ENCODE assay signal across 19 cellular contexts in the genomic region with DNA sequence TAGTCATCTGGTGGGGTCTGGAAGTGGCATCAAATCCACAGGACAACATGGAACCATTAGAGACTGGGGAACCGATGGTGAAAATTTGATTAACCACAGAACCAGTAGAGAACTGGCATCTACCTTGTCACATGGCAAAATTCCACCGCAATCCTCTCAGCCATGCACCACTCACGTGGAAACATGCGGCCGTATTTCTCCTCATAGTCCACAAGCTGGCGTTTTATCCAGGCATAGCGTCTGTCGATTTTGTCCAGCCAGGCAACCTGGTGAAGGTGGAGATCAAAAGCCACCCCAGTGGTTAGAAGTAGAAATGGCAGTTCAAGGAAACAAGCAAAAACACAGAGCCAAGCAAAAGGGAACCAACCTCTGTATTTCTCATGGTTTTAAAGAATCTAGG.
"Had no signal": no experiment of that assay in that cellular context is flagged by ENCODE, and none has a peak within 500 bp of the region (broad histone marks: within the 10 kb centered on the region; RNA-seq: fewer than 3 reads in every experiment).

No MANE protein-coding gene starts in this region.

- DNase-seq: activated CD4-positive, alpha-beta T cell treated with anti-CD3 and anti-CD28 coated beads, Interleukin-2, amount 10 ng/mL, durations not matched to agents 7 days and 5 days; activated CD8-positive, alpha-beta memory T cell treated with anti-CD3 and anti-CD28 coated beads, Interleukin-2, amount 10 ng/mL, durations not matched to agents 7 days and 5 days; activated CD8-positive, alpha-beta T cell treated with anti-CD3 and anti-CD28 coated beads for 36 hours; activated gamma-delta T cell; activated T-cell treated with anti-CD3 and anti-CD28 coated beads for 4 hours; aorta; cortex of kidney; gastrocnemius medialis; hypothalamus; left colon; pancreas; right lobe of liver; small intestine; stimulated activated CD4-positive, alpha-beta T cell treated with anti-CD3 and anti-CD28 coated beads, Interleukin-4, amount 100 ng/mL, for 1 hour; stimulated activated naive CD4-positive, alpha-beta T cell treated with Interleukin-2 at 50 U/mL for 16 hours; T-helper 2 cell; upper lobe of right lung had no signal

- H3K9me3 ChIP-seq: gastrocnemius medialis, pancreas, right lobe of liver, upper lobe of right lung had no signal

- ATAC-seq: activated CD4-positive, CD25-positive, alpha-beta regulatory T cell treated with anti-CD3 and anti-CD28 coated beads, Interleukin-2, amount 50 U/mL, for 24 hours; activated CD8-positive, alpha-beta memory T cell treated with anti-CD3 and anti-CD28 coated beads, Interleukin-2, amount 10 ng/mL, durations not matched to agents 7 days and 5 days; activated CD8-positive, alpha-beta T cell treated with anti-CD3 and anti-CD28 coated beads for 36 hours; esophagus mucosa; gastrocnemius medialis; left colon; pancreas; right lobe of liver; upper lobe of right lung had no signal

- H3K27me3 ChIP-seq: gastrocnemius medialis, pancreas, right lobe of liver, upper lobe of right lung had no signal

- H3K4me3 ChIP-seq: gastrocnemius medialis, pancreas, right lobe of liver, upper lobe of right lung had no signal

- H3K27ac ChIP-seq: gastrocnemius medialis, pancreas, upper lobe of right lung had no signal

- H3K4me1 ChIP-seq: gastrocnemius medialis, pancreas, upper lobe of right lung had no signal
